In the genomic region with DNA sequence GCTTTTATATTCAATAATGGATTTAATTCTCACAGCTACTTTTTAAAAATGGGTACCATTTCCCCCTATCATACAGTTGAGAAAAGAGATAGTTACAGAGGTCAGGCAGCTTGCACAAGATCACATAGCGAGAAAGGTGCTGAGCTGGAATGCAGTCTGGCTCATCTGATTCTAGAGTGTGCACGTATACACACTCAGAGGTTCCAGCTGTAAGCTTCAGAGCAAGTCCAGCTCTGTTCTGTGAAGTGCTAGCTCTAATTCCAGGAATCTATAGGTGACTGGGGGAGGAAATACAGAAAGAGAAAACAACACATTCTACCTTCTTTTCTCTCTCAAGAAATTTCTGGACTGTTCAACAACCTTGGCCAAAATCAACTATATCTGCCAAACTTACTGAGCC, we compare ENCODE assay signal across 1 cellular context.
TF ChIP-seq lines count a peak whose summit lies in the region.

No MANE protein-coding gene starts in this region.

TF ChIP-seq in IMR-90, 13 proteins besides CTCF, POLR2A, EP300 and RAD21 (continued from another document):
- TF ChIP-seq, protein P1, sequence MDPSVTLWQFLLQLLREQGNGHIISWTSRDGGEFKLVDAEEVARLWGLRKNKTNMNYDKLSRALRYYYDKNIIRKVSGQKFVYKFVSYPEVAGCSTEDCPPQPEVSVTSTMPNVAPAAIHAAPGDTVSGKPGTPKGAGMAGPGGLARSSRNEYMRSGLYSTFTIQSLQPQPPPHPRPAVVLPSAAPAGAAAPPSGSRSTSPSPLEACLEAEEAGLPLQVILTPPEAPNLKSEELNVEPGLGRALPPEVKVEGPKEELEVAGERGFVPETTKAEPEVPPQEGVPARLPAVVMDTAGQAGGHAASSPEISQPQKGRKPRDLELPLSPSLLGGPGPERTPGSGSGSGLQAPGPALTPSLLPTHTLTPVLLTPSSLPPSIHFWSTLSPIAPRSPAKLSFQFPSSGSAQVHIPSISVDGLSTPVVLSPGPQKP (IDR thresholded peaks at IDR 0.05; ENCODE audit: borderline replicate concordance, low read depth, low read length), result no peak
- TF ChIP-seq MAFK (IDR thresholded peaks at IDR 0.05; ENCODE audit: low read depth, low read length) (no peak), NFE2L2 (IDR thresholded peaks at IDR 0.05; ENCODE audit: low read depth, low read length) (no peak), CEBPB (IDR thresholded peaks at IDR 0.05; ENCODE audit: low read depth, low read length) (no peak), BHLHE40 (IDR thresholded peaks at IDR 0.05; ENCODE audit: low read depth, low read length) (no peak), CHD1 (IDR thresholded peaks at IDR 0.05; ENCODE audit: low read depth, low read length) (no peak)
